Comparison of ENCODE assay signal across 9 cellular contexts in the genomic region with DNA sequence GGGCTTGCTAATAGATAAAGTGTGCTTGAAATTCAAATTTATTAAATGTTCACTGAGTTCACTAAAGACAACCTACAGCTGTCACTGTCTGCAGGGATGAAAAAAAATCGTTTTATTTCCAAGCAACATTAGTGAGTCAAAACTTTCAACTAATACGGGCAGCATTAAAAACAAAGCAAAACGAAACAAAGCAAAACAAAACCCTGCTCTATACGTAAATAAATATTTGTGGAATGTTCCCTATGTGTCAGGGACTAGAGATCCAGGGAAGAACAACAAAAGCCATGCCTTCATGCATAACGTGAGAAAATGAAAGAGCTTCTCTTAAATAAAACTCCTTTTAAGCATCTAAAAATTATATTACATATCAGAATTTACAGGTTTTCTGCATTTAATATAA. TPM values are rescaled to one million over a fixed set of nuclear protein-coding genes. Genes with fewer than 3 reads are reported as not detected.
A peak's percentile ranks its signal among the peaks of the same experiment; 100 is the strongest.
DNase-seq lines count a peak whose midpoint lies in the region; ATAC-seq and TF ChIP-seq lines count a peak whose summit lies in the region.
"Had no signal": no experiment of that assay in that cellular context is flagged by ENCODE, and none has a peak within 500 bp of the region (broad histone marks: within the 10 kb centered on the region; RNA-seq: fewer than 3 reads in every experiment).

No MANE protein-coding gene starts in this region.

- intact Hi-C loops in sigmoid colon (cut with DNase I), result no loop called here

- H3K9me3 ChIP-seq in SK-N-SH (no peaks in the 10 kb centered on the region), sigmoid colon (no peaks in the 10 kb centered on the region)

- no peaks in the 10 kb centered on the region for H3K27me3 ChIP-seq in SK-N-SH (ENCODE audit: insufficient read depth)
- no peaks in the 10 kb centered on the region for H3K27me3 ChIP-seq in sigmoid colon

- no peak for TF ChIP-seq POLR2A in sigmoid colon (IDR thresholded peaks at IDR 0.05)

- H2AFZ ChIP-seq in SK-N-SH (ENCODE audit: low read depth), result peak overlapping the region; percentile 95

- DNase-seq in SK-N-SH, result no peak
- peak; percentile 8 for DNase-seq in foreskin melanocyte
- DNase-seq in sigmoid colon, result no peak
- no peak for DNase-seq in C1 segment of cervical spinal cord (lab: John Stamatoyannopoulos, UW)
- DNase-seq in activated CD4-positive, CD25-positive, alpha-beta regulatory T cell (lab: John Stamatoyannopoulos, UW), result no peak
- DNase-seq: activated effector memory CD4-positive, alpha-beta T cell treated with anti-CD3 and anti-CD28 coated beads, Interleukin-2, amount 50 U/mL, for 16 hours had no signal

- H3K79me2 ChIP-seq in SK-N-SH (ENCODE audit: insufficient read depth), result no peaks in the 10 kb centered on the region

- peak overlapping the region; percentile 37 for H3K9ac ChIP-seq in SK-N-SH

- no peaks in the 10 kb centered on the region for H4K20me1 ChIP-seq in SK-N-SH (ENCODE audit: insufficient read depth)

- H3K36me3 ChIP-seq in SK-N-SH (replicated peaks in 1 of 2; ENCODE audit: control insufficient read depth in 1 of 2, insufficient read depth in 2 of 2, low read length in 1 of 2), result no peaks in the 10 kb centered on the region
- no peaks in the 10 kb centered on the region for H3K36me3 ChIP-seq in sigmoid colon

- TF ChIP-seq CTCF in SK-N-SH (IDR thresholded peaks at IDR 0.05) (no peak), sigmoid colon (IDR thresholded peaks at IDR 0.05) (no peak)

- H3K4me1 ChIP-seq in SK-N-SH (ENCODE audit: control insufficient read depth in 1 of 2, insufficient read depth in 2 of 2, low read depth in 1 of 2, low read length in 1 of 2), result no peaks in the 10 kb centered on the region; a peak in 3 of 4 replicates
- H3K4me1 ChIP-seq in sigmoid colon, result peaks cover 0 to 6% (median 3%) of the 10 kb centered on the region in 4 donors

- H3F3A ChIP-seq in SK-N-SH (replicated peaks; ENCODE audit: insufficient read depth), result no peaks in the 10 kb centered on the region

- WGBS in SK-N-SH (ENCODE audit: low lambda C conversion rate), result under 1% methylated on average over 5 of the region's 5 CpGs
- WGBS in sigmoid colon, 2 donors, result 8 to 12% methylated on average over 5 of the region's 5 CpGs

- TF ChIP-seq EP300 in SK-N-SH (IDR thresholded peaks at IDR 0.05; ENCODE audit: borderline replicate concordance in 1 of 2, low read depth in 1 of 2, low read length in 1 of 2), result no peak
- no peak for TF ChIP-seq EP300 in sigmoid colon (IDR thresholded peaks at IDR 0.05)

- H3K27ac ChIP-seq in SK-N-SH (ENCODE audit: low read depth in 2 of 2, low read length in 1 of 2) (peak overlapping the region in 1 of 2 experiments; percentile 95; a peak in 2 of 4 replicates), sigmoid colon (peak overlapping the region in 3 of 4 donors; percentile 23 to 56 (median 35))

- H3K4me3 ChIP-seq in SK-N-SH (ENCODE audit: low read depth in 2 of 2, low read length in 1 of 2) (peak overlapping the region; percentile 71), sigmoid colon (peak overlapping the region; percentile 42 to 54 (median 48))

- POLR2A ChIA-PET in SK-N-SH (lab: Yijun Ruan, JAX), result interaction anchor here (1.2 kb wide), 1 partner anchor 644 kb away, joined by 4 read pairs; the partner anchor contains the start of gene NOX4

- CTCF ChIA-PET in SK-N-SH (lab: Yijun Ruan, JAX), result interaction anchor here (0.8 to 1.3 kb wide), 3 partner anchors 22 to 70 kb away, joined by 3 to 5 read pairs (median 3); no protein-coding TSS in a partner anchor

- H3K9me2 ChIP-seq in SK-N-SH, result no peaks in the 10 kb centered on the region

- peak overlapping the region; percentile 83 for H3K4me2 ChIP-seq in SK-N-SH

- TF ChIP-seq RAD21 in SK-N-SH (IDR thresholded peaks at IDR 0.05; ENCODE audit: low read length), result no peak

- ATAC-seq in GM18511 (IDR thresholded peaks at IDR 0.05; ENCODE audit: unreplicated experiment) (peak; percentile 14), GM19328 (IDR thresholded peaks at IDR 0.05; ENCODE audit: unreplicated experiment) (no peak), GM21529 (IDR thresholded peaks at IDR 0.05; ENCODE audit: unreplicated experiment) (no peak)

TF ChIP-seq in SK-N-SH, 30 proteins besides CTCF, POLR2A, EP300 and RAD21:
- TF ChIP-seq MXI1 (IDR thresholded peaks at IDR 0.05; ENCODE audit: low read depth, low read length), result peak; percentile 50; the same call in 1 of the 2 replicates
- TF ChIP-seq, protein P1, sequence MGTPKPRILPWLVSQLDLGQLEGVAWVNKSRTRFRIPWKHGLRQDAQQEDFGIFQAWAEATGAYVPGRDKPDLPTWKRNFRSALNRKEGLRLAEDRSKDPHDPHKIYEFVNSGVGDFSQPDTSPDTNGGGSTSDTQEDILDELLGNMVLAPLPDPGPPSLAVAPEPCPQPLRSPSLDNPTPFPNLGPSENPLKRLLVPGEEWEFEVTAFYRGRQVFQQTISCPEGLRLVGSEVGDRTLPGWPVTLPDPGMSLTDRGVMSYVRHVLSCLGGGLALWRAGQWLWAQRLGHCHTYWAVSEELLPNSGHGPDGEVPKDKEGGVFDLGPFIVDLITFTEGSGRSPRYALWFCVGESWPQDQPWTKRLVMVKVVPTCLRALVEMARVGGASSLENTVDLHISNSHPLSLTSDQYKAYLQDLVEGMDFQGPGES (IDR thresholded peaks at IDR 0.05; ENCODE audit: low read depth, low read length), result no peak

RNA-seq across cellular contexts. Expression of gene NAALAD2, which starts 0.6 kb away (rescaled TPM):
- polyA plus RNA-seq in SK-N-SH (2012; rRNA removed), result 0.74 and 1.1 TPM in 2 replicates
- 0.70 and 0.77 TPM in 2 replicates for polyA plus RNA-seq in SK-N-SH (2012; cell fraction: cytosol; rRNA removed)
- 2.5 and 3.5 TPM in 2 replicates for polyA plus RNA-seq in SK-N-SH (2012; cell fraction: nucleus; rRNA removed)
- total RNA-seq in sigmoid colon, result 1 to 10 TPM; 1.8 to 3.9 (median 3.7) TPM
- polyA plus RNA-seq in sigmoid colon, result under 1 TPM in 1 of 3 donors, not detected in 2; 0.31 TPM

RNA-seq across cellular contexts. Expression of gene UBTFL1, which starts 49.3 kb away (rescaled TPM):
- polyA plus RNA-seq in SK-N-SH (2012; rRNA removed) (not detected in 2 replicates), sigmoid colon (not detected)
- not detected in 2 replicates for polyA plus RNA-seq in SK-N-SH (2012; cell fraction: cytosol; rRNA removed)
- polyA plus RNA-seq in SK-N-SH (2012; cell fraction: nucleus; rRNA removed), result not detected in 2 replicates
- total RNA-seq in sigmoid colon, result not detected
